1 cellular context compared by ENCODE assay signal in the genomic region with DNA sequence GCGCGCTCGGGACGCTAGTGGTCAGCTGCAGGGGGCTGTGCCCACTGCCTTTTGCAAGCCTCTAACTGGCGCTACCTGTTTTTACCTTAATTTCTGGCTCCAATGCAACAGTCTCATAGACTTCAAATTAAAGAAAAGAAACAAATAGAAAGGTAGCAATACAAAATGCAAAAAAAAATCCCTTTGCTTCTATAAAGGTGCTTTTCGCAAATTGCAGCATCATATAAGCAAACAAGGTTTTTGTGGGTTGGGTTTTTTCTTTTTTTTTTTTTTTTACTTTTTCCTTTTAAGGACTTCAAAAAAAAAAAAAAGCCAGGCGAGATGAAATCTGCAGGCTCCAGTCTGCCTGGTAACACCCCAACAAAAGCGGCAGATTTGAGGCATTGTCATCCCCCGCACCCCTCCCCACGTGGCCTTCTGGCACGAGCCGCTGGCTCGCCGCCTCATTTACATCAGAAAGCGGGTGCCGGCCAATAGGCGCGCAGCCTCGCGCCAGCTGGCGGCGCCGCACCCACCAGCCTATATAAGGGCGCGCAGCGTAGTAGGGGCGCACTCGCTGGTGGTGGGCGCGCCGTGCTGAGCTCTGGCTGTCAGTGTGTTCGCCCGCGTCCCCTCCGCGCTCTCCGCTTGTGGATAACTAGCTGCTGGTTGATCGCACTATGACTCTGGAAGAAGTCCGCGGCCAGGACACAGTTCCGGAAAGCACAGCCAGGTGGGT.
A peak's percentile ranks its signal among the peaks of the same experiment; 100 is the strongest.
TF ChIP-seq lines count a peak whose summit lies in the region.

A gene with protein sequence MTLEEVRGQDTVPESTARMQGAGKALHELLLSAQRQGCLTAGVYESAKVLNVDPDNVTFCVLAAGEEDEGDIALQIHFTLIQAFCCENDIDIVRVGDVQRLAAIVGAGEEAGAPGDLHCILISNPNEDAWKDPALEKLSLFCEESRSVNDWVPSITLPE (plus strand): TSS at position 550 of the 718 bp plus-strand sequence. CDS start 110 bp downstream, at position 660.

TF ChIP-seq in K562, 482 proteins besides CTCF, POLR2A, EP300 and RAD21 (continued from another document and continues in another):
- TF ChIP-seq, protein P1, sequence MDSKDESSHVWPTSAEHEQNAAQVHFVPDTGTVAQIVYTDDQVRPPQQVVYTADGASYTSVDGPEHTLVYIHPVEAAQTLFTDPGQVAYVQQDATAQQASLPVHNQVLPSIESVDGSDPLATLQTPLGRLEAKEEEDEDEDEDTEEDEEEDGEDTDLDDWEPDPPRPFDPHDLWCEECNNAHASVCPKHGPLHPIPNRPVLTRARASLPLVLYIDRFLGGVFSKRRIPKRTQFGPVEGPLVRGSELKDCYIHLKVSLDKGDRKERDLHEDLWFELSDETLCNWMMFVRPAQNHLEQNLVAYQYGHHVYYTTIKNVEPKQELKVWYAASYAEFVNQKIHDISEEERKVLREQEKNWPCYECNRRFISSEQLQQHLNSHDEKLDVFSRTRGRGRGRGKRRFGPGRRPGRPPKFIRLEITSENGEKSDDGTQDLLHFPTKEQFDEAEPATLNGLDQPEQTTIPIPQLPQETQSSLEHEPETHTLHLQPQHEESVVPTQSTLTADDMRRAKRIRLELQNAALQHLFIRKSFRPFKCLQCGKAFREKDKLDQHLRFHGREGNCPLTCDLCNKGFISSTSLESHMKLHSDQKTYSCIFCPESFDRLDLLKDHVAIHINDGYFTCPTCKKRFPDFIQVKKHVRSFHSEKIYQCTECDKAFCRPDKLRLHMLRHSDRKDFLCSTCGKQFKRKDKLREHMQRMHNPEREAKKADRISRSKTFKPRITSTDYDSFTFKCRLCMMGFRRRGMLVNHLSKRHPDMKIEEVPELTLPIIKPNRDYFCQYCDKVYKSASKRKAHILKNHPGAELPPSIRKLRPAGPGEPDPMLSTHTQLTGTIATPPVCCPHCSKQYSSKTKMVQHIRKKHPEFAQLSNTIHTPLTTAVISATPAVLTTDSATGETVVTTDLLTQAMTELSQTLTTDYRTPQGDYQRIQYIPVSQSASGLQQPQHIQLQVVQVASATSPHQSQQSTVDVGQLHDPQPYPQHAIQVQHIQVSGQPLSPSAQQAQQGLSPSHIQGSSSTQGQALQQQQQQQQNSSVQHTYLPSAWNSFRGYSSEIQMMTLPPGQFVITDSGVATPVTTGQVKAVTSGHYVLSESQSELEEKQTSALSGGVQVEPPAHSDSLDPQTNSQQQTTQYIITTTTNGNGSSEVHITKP (IDR thresholded peaks at IDR 0.05; ENCODE audit: partially characterized antibody): no peak
- TF ChIP-seq, protein P2, sequence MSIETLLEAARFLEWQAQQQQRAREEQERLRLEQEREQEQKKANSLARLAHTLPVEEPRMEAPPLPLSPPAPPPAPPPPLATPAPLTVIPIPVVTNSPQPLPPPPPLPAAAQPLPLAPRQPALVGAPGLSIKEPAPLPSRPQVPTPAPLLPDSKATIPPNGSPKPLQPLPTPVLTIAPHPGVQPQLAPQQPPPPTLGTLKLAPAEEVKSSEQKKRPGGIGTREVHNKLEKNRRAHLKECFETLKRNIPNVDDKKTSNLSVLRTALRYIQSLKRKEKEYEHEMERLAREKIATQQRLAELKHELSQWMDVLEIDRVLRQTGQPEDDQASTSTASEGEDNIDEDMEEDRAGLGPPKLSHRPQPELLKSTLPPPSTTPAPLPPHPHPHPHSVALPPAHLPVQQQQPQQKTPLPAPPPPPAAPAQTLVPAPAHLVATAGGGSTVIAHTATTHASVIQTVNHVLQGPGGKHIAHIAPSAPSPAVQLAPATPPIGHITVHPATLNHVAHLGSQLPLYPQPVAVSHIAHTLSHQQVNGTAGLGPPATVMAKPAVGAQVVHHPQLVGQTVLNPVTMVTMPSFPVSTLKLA (conservative IDR thresholded peaks at IDR 0.05): peak; percentile 64 to 66; a peak in 3 of 4 replicates
- TF ChIP-seq ZFP30 (CRISPR knock-in tag; IDR thresholded peaks at IDR 0.05; ENCODE audit: borderline replicate concordance): no peak
- no peak for TF ChIP-seq EP400 (IDR thresholded peaks at IDR 0.05)
- no peak for TF ChIP-seq JUN (IDR thresholded peaks at IDR 0.05; ENCODE audit: borderline replicate concordance, low read depth, low read length)
- TF ChIP-seq JUN (CRISPR knock-in tag; IDR thresholded peaks at IDR 0.05; ENCODE audit: borderline replicate concordance): no peak
- TF ChIP-seq BACH1 (tag; IDR thresholded peaks at IDR 0.05): no peak
- no peak for TF ChIP-seq MCM3 (IDR thresholded peaks at IDR 0.05)
- TF ChIP-seq ZNF583 (CRISPR knock-in tag; IDR thresholded peaks at IDR 0.05): no peak
- no peak for TF ChIP-seq FOXK1 (CRISPR knock-in tag; IDR thresholded peaks at IDR 0.05; ENCODE audit: borderline replicate concordance)
- TF ChIP-seq, protein P3, sequence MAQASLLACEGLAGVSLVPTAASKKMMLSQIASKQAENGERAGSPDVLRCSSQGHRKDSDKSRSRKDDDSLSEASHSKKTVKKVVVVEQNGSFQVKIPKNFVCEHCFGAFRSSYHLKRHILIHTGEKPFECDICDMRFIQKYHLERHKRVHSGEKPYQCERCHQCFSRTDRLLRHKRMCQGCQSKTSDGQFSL (CRISPR knock-in tag; IDR thresholded peaks at IDR 0.05): no peak
- TF ChIP-seq, protein P3 (tag; IDR thresholded peaks at IDR 0.05): no peak
- TF ChIP-seq HNRNPK (IDR thresholded peaks at IDR 0.05; ENCODE audit: low read depth, low read length, poor library complexity, severe bottlenecking): no peak
- TF ChIP-seq NFIC (IDR thresholded peaks at IDR 0.05): 0 out of 2 replicates have a peak, but pooled peaks have one; percentile 16
- TF ChIP-seq, protein P4, sequence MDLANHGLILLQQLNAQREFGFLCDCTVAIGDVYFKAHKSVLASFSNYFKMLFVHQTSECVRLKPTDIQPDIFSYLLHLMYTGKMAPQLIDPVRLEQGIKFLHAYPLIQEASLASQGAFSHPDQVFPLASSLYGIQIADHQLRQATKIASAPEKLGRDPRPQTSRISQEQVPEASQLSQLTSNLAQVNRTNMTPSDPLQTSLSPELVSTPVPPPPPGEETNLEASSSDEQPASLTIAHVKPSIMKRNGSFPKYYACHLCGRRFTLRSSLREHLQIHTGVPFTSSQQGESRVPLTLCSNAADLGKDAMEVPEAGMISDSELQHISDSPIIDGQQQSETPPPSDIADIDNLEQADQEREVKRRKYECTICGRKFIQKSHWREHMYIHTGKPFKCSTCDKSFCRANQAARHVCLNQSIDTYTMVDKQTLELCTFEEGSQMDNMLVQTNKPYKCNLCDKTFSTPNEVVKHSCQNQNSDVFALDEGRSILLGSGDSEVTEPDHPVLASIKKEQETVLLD (IDR thresholded peaks at IDR 0.05): no peak
- TF ChIP-seq MAFG (tag; conservative IDR thresholded peaks at IDR 0.05): 0 out of 2 replicates have a peak, but pooled peaks have one; percentile 14
- TF ChIP-seq ZNF239 (CRISPR knock-in tag; IDR thresholded peaks at IDR 0.05): no peak
- no peak for TF ChIP-seq MTF1 (CRISPR knock-in tag; IDR thresholded peaks at IDR 0.05; ENCODE audit: borderline replicate concordance)
- TF ChIP-seq PHF8 (IDR thresholded peaks at IDR 0.05; ENCODE audit: borderline replicate concordance, low read length): peak; percentile 14; the same call in 1 of the 2 replicates
- no peak for TF ChIP-seq JUNB (CRISPR knock-in tag; conservative IDR thresholded peaks at IDR 0.05)
- no peak for TF ChIP-seq MED1 (CRISPR knock-in tag; IDR thresholded peaks at IDR 0.05; ENCODE audit: borderline replicate concordance)
- peak; percentile 79 for TF ChIP-seq TBP (optimal IDR thresholded peaks at IDR 0.05; ENCODE audit: low read depth, low read length)
- TF ChIP-seq, protein P5, sequence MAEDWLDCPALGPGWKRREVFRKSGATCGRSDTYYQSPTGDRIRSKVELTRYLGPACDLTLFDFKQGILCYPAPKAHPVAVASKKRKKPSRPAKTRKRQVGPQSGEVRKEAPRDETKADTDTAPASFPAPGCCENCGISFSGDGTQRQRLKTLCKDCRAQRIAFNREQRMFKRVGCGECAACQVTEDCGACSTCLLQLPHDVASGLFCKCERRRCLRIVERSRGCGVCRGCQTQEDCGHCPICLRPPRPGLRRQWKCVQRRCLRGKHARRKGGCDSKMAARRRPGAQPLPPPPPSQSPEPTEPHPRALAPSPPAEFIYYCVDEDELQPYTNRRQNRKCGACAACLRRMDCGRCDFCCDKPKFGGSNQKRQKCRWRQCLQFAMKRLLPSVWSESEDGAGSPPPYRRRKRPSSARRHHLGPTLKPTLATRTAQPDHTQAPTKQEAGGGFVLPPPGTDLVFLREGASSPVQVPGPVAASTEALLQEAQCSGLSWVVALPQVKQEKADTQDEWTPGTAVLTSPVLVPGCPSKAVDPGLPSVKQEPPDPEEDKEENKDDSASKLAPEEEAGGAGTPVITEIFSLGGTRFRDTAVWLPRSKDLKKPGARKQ (CRISPR knock-in tag; IDR thresholded peaks at IDR 0.05): no peak
- TF ChIP-seq ZC3H4 (CRISPR knock-in tag; IDR thresholded peaks at IDR 0.05; ENCODE audit: borderline replicate concordance): no peak
- TF ChIP-seq SRSF1 (IDR thresholded peaks at IDR 0.05; ENCODE audit: low read depth, low read length): no peak
- TF ChIP-seq SOX6 (IDR thresholded peaks at IDR 0.05): peak; percentile 96
- TF ChIP-seq GTF2A2 (tag; IDR thresholded peaks at IDR 0.05): peak; percentile 81; the same call in 1 of the 2 replicates
- TF ChIP-seq FOXM1 (IDR thresholded peaks at IDR 0.05; ENCODE audit: low read depth): no peak
- TF ChIP-seq FOXM1 (CRISPR knock-in tag; IDR thresholded peaks at IDR 0.05; ENCODE audit: low read depth): no peak
- TF ChIP-seq SIX5 (IDR thresholded peaks at IDR 0.05; ENCODE audit: borderline replicate concordance in 1 of 2, insufficient read depth in 1 of 2, low read depth in 1 of 2, low read length in 2 of 2): no peak
- TF ChIP-seq ZNF133 (CRISPR knock-in tag; IDR thresholded peaks at IDR 0.05): no peak
- TF ChIP-seq, protein P6, sequence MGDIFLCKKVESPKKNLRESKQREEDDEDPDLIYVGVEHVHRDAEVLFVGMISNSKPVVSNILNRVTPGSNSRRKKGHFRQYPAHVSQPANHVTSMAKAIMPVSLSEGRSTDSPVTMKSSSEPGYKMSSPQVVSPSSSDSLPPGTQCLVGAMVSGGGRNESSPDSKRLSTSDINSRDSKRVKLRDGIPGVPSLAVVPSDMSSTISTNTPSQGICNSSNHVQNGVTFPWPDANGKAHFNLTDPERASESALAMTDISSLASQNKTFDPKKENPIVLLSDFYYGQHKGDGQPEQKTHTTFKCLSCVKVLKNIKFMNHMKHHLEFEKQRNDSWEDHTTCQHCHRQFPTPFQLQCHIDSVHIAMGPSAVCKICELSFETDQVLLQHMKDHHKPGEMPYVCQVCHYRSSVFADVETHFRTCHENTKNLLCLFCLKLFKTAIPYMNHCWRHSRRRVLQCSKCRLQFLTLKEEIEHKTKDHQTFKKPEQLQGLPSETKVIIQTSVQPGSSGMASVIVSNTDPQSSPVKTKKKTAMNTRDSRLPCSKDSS (IDR thresholded peaks at IDR 0.05; ENCODE audit: low read depth, partially characterized antibody): no peak
- no peak for TF ChIP-seq ZNF174 (CRISPR knock-in tag; IDR thresholded peaks at IDR 0.05)
- peak; percentile 81 for TF ChIP-seq L3MBTL2 (IDR thresholded peaks at IDR 0.05)
- TF ChIP-seq, protein P7, sequence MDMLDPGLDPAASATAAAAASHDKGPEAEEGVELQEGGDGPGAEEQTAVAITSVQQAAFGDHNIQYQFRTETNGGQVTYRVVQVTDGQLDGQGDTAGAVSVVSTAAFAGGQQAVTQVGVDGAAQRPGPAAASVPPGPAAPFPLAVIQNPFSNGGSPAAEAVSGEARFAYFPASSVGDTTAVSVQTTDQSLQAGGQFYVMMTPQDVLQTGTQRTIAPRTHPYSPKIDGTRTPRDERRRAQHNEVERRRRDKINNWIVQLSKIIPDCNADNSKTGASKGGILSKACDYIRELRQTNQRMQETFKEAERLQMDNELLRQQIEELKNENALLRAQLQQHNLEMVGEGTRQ (CRISPR knock-in tag; IDR thresholded peaks at IDR 0.05): peak; percentile 67
- 0 out of 2 replicates have a peak, but pooled peaks have one; percentile 42 for TF ChIP-seq SMAD4 (CRISPR knock-in tag; conservative IDR thresholded peaks at IDR 0.05)
- no peak for TF ChIP-seq ZNF444 (CRISPR knock-in tag; IDR thresholded peaks at IDR 0.05)
- TF ChIP-seq, protein P8, sequence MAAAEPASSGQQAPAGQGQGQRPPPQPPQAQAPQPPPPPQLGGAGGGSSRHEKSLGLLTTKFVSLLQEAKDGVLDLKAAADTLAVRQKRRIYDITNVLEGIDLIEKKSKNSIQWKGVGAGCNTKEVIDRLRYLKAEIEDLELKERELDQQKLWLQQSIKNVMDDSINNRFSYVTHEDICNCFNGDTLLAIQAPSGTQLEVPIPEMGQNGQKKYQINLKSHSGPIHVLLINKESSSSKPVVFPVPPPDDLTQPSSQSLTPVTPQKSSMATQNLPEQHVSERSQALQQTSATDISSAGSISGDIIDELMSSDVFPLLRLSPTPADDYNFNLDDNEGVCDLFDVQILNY (CRISPR knock-in tag; IDR thresholded peaks at IDR 0.05): no peak
- no peak for TF ChIP-seq KLF10 (CRISPR knock-in tag; IDR thresholded peaks at IDR 0.05)
- TF ChIP-seq JUND (IDR thresholded peaks at IDR 0.05; ENCODE audit: borderline replicate concordance, low read depth, low read length): no peak
- no peak for TF ChIP-seq JUND (tag; IDR thresholded peaks at IDR 0.05; ENCODE audit: borderline replicate concordance, low read depth, low read length)
- TF ChIP-seq, protein P9, sequence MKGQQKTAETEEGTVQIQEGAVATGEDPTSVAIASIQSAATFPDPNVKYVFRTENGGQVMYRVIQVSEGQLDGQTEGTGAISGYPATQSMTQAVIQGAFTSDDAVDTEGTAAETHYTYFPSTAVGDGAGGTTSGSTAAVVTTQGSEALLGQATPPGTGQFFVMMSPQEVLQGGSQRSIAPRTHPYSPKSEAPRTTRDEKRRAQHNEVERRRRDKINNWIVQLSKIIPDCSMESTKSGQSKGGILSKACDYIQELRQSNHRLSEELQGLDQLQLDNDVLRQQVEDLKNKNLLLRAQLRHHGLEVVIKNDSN (CRISPR knock-in tag; IDR thresholded peaks at IDR 0.05): peak; percentile 65
- TF ChIP-seq ZNF699 (CRISPR knock-in tag; IDR thresholded peaks at IDR 0.05; ENCODE audit: insufficient replicate concordance): no peak
- TF ChIP-seq DMBX1 (CRISPR knock-in tag; IDR thresholded peaks at IDR 0.05; ENCODE audit: borderline replicate concordance): no peak
- TF ChIP-seq, protein P10, sequence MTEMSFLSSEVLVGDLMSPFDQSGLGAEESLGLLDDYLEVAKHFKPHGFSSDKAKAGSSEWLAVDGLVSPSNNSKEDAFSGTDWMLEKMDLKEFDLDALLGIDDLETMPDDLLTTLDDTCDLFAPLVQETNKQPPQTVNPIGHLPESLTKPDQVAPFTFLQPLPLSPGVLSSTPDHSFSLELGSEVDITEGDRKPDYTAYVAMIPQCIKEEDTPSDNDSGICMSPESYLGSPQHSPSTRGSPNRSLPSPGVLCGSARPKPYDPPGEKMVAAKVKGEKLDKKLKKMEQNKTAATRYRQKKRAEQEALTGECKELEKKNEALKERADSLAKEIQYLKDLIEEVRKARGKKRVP (CRISPR knock-in tag; IDR thresholded peaks at IDR 0.05): no peak
- no peak for TF ChIP-seq HMG20B (CRISPR knock-in tag; IDR thresholded peaks at IDR 0.05)
- TF ChIP-seq CSDE1 (IDR thresholded peaks at IDR 0.05): no peak
- TF ChIP-seq ZNF212 (CRISPR knock-in tag; IDR thresholded peaks at IDR 0.05): no peak
- no peak for TF ChIP-seq ZKSCAN8 (CRISPR knock-in tag; IDR thresholded peaks at IDR 0.05)
- no peak for TF ChIP-seq ELF2 (CRISPR knock-in tag; IDR thresholded peaks at IDR 0.05)
- no peak for TF ChIP-seq ZNF197 (CRISPR knock-in tag; IDR thresholded peaks at IDR 0.05; ENCODE audit: low read depth)
- TF ChIP-seq RCOR1 (IDR thresholded peaks at IDR 0.05; ENCODE audit: borderline replicate concordance in 1 of 2, low read depth in 2 of 2, low read length in 2 of 2): peak in 1 of 2 experiments; percentile 52; a peak in 2 of 4 replicates
